Comparison of ENCODE assay signal across 24 cellular contexts in the genomic region with DNA sequence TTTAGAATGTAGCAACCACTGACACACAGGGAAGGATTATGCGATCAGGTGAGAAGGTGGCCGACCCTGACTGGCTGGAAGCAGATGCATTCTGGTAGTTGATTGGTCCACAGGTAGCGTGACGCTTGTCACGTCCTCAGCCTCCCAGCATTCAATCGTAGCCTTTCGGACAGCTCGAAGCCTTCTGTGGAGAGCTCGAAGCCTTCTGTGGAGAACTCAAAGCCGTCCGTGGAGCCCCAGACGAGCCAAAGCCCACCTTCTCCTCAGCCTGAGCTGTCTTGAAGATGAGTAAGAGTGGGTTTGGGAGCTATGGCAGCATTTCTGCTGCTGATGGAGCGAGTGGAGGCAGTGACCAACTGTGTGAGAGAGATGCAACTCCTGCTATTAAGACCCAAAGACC.
"Had no signal": no experiment of that assay in that cellular context is flagged by ENCODE, and none has a peak within 500 bp of the region (broad histone marks: within the 10 kb centered on the region; RNA-seq: fewer than 3 reads in every experiment).

No MANE protein-coding gene starts in this region.

- ATAC-seq: naive thymus-derived CD8-positive, alpha-beta T cell; natural killer cell treated with Interleukin-12 subunit alpha and Interleukin-12 subunit beta and Interleukin-15 and Interleukin-18, amount 100 ng/mL, for 72 hours; psoas muscle; right cardiac atrium; right lobe of liver; stimulated activated effector memory CD8-positive, alpha-beta T cell treated with anti-CD3 and anti-CD28 coated beads, Interleukin-12 subunit alpha, Interleukin-12 subunit beta, amount 100 ng/mL, for 72 hours; stimulated activated naive B cell treated with anti-CD40 and anti-IgM and Interleukin-4, amounts not matched to agents 10 μg/mL and 1 μg/mL and 100 μg/mL, for 72 hours; upper lobe of right lung had no signal

- H3K4me3 ChIP-seq: ovary, psoas muscle, right lobe of liver, sigmoid colon, stomach, tibial artery, transverse colon, upper lobe of right lung, uterus had no signal

- H3K9me3 ChIP-seq: ovary, psoas muscle, right lobe of liver, sigmoid colon, stomach, tibial artery, transverse colon, upper lobe of right lung, uterus had no signal

- H3K27me3 ChIP-seq: ovary, right lobe of liver, sigmoid colon, stomach, tibial artery, transverse colon, upper lobe of right lung, uterus had no signal

- H3K4me1 ChIP-seq: parathyroid adenoma, psoas muscle, right lobe of liver, sigmoid colon, stomach, tibial artery, transverse colon, upper lobe of right lung, uterus had no signal

- H2AFZ ChIP-seq: parathyroid adenoma had no signal

- H3K9ac ChIP-seq: parathyroid adenoma had no signal

- H3K79me2 ChIP-seq: parathyroid adenoma had no signal

- H3K27ac ChIP-seq: ovary, parathyroid adenoma, psoas muscle, right lobe of liver, sigmoid colon, stomach, tibial artery, transverse colon, upper lobe of right lung, uterus had no signal

- DNase-seq: naive B cell; naive thymus-derived CD8-positive, alpha-beta T cell; nephron progenitor cell; occipital lobe; ovary; psoas muscle; right cardiac atrium; right lobe of liver; sigmoid colon; small intestine; stimulated activated CD4-positive, alpha-beta T cell treated with anti-CD3 and anti-CD28 coated beads, Interleukin-12 subunit alpha, Interleukin-12 subunit beta, amount 100 ng/mL, for 4 hours; stimulated activated CD4-positive, alpha-beta T cell treated with anti-CD3 and anti-CD28 coated beads, Interleukin-1b, Interleukin-23, amount 100 ng/mL, for 48 hours; stimulated activated CD4-positive, alpha-beta T cell treated with anti-CD3 and anti-CD28 coated beads, Interleukin-4, amount 100 ng/mL, for 1 hour; stimulated activated CD4-positive, alpha-beta T cell treated with anti-CD3 and anti-CD28 coated beads, Interleukin-4, amount 100 ng/mL, for 4 hours; stimulated activated naive B cell treated with anti-CD40 and anti-IgM and Interleukin-4, amounts not matched to agents 10 μg/mL and 1 μg/mL and 100 μg/mL, for 72 hours; stimulated activated naive CD4-positive, alpha-beta T cell treated with Interleukin-2 at 50 U/mL for 16 hours; stomach; tibial artery; transverse colon; upper lobe of right lung; uterus had no signal

- FAIRE-seq: small intestine had no signal

- H3K36me3 ChIP-seq: ovary, right lobe of liver, sigmoid colon, transverse colon, upper lobe of right lung, uterus had no signal
